Comparison of ENCODE assay signal across 1 cellular context in the genomic region with DNA sequence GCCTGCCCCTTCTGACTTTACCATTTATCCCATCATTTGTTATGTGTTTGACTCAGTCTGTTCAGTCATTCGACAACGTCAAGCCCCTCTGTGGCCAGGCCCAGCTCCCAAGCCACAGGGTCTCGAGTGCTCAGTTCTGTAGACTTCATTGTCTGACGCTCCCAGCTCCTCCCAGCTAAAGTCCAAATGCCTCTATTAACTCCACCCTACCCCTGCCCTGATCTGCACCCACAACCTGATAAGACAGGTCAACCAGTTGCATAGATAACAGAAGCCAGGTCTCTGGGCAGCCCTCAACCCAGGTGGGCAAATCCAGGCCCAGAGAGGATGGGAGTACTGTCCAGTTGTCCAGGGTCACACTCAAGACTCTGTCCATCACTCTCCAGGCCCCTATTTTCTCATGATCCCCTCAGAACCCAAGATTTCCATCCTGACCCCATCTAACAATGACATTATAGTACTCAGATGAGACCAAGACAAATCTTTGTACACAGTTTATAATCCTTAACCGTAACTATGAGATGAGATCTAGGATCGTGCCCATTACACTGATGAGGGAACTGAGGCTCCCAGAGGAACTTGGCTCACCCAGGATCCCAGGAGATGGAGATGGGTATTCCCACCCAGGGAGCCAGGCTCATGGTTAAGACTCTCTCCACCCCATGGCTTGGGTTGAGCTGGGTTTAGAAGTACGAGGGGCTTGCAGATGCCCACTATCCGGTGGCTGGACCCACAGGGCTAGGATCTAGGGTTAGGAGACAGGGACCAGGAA.
TF ChIP-seq lines count a peak whose summit lies in the region.

No MANE protein-coding gene starts in this region.

TF ChIP-seq in IMR-90, 13 proteins besides CTCF, POLR2A, EP300 and RAD21:
- TF ChIP-seq RCOR1 (IDR thresholded peaks at IDR 0.05; ENCODE audit: insufficient replicate concordance, low read length): no peak
- TF ChIP-seq BHLHE40 (IDR thresholded peaks at IDR 0.05; ENCODE audit: low read depth, low read length): no peak
- TF ChIP-seq NFE2L2 (IDR thresholded peaks at IDR 0.05; ENCODE audit: low read depth, low read length): no peak
- no peak for TF ChIP-seq FOS (IDR thresholded peaks at IDR 0.05; ENCODE audit: low read depth, low read length)
- no peak for TF ChIP-seq RFX5 (IDR thresholded peaks at IDR 0.05; ENCODE audit: low read depth, low read length)
- no peak for TF ChIP-seq CHD1 (IDR thresholded peaks at IDR 0.05; ENCODE audit: low read depth, low read length)
- no peak for TF ChIP-seq SMC3 (IDR thresholded peaks at IDR 0.05; ENCODE audit: low read depth, low read length)
- TF ChIP-seq CEBPB (IDR thresholded peaks at IDR 0.05; ENCODE audit: low read depth, low read length): no peak
- TF ChIP-seq, protein P1, sequence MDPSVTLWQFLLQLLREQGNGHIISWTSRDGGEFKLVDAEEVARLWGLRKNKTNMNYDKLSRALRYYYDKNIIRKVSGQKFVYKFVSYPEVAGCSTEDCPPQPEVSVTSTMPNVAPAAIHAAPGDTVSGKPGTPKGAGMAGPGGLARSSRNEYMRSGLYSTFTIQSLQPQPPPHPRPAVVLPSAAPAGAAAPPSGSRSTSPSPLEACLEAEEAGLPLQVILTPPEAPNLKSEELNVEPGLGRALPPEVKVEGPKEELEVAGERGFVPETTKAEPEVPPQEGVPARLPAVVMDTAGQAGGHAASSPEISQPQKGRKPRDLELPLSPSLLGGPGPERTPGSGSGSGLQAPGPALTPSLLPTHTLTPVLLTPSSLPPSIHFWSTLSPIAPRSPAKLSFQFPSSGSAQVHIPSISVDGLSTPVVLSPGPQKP (IDR thresholded peaks at IDR 0.05; ENCODE audit: borderline replicate concordance, low read depth, low read length): no peak
- no peak for TF ChIP-seq MXI1 (IDR thresholded peaks at IDR 0.05; ENCODE audit: borderline replicate concordance, low read depth, low read length)
- TF ChIP-seq MAFK (IDR thresholded peaks at IDR 0.05; ENCODE audit: low read depth, low read length): no peak
